15 cellular contexts compared by ENCODE assay signal in the genomic region with DNA sequence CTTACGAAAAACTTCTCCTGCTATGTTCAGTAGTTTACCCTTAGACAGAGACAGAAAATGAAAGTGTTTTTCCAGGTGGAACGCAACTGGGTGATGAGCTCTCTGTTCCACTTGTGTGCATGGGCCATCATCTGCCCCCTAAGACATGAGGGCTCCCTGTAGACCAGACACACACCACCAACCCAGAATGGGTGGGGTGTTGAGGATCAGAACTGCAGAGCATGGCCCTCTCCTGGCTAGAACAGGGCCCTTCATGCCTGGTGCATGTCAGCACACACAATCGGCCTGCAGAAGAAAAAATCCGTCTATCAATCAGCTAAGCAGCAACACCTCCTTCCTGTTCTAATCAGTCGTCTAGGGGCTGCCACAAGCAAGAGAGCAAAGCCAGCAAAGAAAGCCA.
DNase-seq lines count a peak whose midpoint lies in the region; ATAC-seq and TF ChIP-seq lines count a peak whose summit lies in the region.
"Had no signal": no experiment of that assay in that cellular context is flagged by ENCODE, and none has a peak within 500 bp of the region (broad histone marks: within the 10 kb centered on the region; RNA-seq: fewer than 3 reads in every experiment).

No MANE protein-coding gene starts in this region.

- H2BK120ac ChIP-seq in neuronal stem cell (ENCODE audit: low read depth, low read length) = no peak overlapping the region

- H3K27ac ChIP-seq in neuronal stem cell (replicated peaks; ENCODE audit: low read length) = no peak overlapping the region

- WGBS in neuronal stem cell (ENCODE audit: extremely low coverage in 2 of 2, insufficient read length in 2 of 2, insufficient replicate concordance in 1 of 2), 2 donors = no CpG with 5 or more reads among the region's 5 CpGs

- H3K9me3 Mint-ChIP-seq in nephron = no peaks in the 10 kb centered on the region
- H3K9me3 Mint-ChIP-seq: activated T-cell treated with anti-CD3 and anti-CD28 coated beads, Interleukin-2, amount 50 U/mL, for 4 hours had no signal

- no peak overlapping the region for H2AFZ ChIP-seq in neuronal stem cell (ENCODE audit: low read length)

- no peak overlapping the region for H3K4ac ChIP-seq in neuronal stem cell (ENCODE audit: low read length)

- H3K27ac Mint-ChIP-seq in nephron = peak overlapping the region in 2 of 3 experiments; percentile 30 to 97
- H3K27ac Mint-ChIP-seq: CD8-positive, alpha-beta memory T cell; progenitor cell of endocrine pancreas had no signal

- TF ChIP-seq CTCF in nephron (IDR thresholded peaks at IDR 0.05; ENCODE audit: unreplicated experiment in 3 of 3) = no peak

- no peak overlapping the region for H2BK12ac ChIP-seq in neuronal stem cell (ENCODE audit: low read length)

- H3K27me3 Mint-ChIP-seq in nephron (ENCODE audit: low read depth) = no peaks in the 10 kb centered on the region
- H3K27me3 Mint-ChIP-seq: CD8-positive, alpha-beta memory T cell had no signal

- peaks cover 0 to 50% (median 0%) of the 10 kb centered on the region in 3 experiments for H3K27me3 ChIP-seq in neuronal stem cell (ENCODE audit: control insufficient read depth in 3 of 3, insufficient read depth in 3 of 3, low read depth in 1 of 3, low read length in 3 of 3)

- H3K36me3 Mint-ChIP-seq in nephron (ENCODE audit: low read depth) = no peaks in the 10 kb centered on the region
- H3K36me3 Mint-ChIP-seq: CD8-positive, alpha-beta memory T cell had no signal

- no peak overlapping the region for H3K18ac ChIP-seq in neuronal stem cell (ENCODE audit: low read length)

- H3K4me2 ChIP-seq in neuronal stem cell (ENCODE audit: insufficient read depth, low read length, poor library complexity, severe bottlenecking) = no peak overlapping the region

- H2BK15ac ChIP-seq in neuronal stem cell (ENCODE audit: low read length) = no peak overlapping the region

- H2BK5ac ChIP-seq in neuronal stem cell (ENCODE audit: low read length) = no peak overlapping the region

- H3K23ac ChIP-seq in neuronal stem cell (ENCODE audit: low read depth, low read length, poor library complexity) = no peak overlapping the region

- no peaks in the 10 kb centered on the region for H3K4me1 ChIP-seq in neuronal stem cell (ENCODE audit: control insufficient read depth in 2 of 2, insufficient read depth in 1 of 2, low read depth in 1 of 2, low read length in 2 of 2)

- no peak for DNase-seq in left lobe of liver (ENCODE audit: low spot score)
- no peak for DNase-seq in mucosa of gallbladder (ENCODE audit: low spot score)
- DNase-seq in neuronal stem cell (ENCODE audit: low spot score) = no peak
- DNase-seq: activated T-cell treated with anti-CD3 and anti-CD28 coated beads, Interleukin-2, amount 50 U/mL, for 4 hours; CD8-positive, alpha-beta memory T cell; MM.1S; NCI-H446 treated with DMSO at 0.1 percent for 48 hours; stimulated activated CD4-positive, alpha-beta T cell treated with anti-CD3 and anti-CD28 coated beads, Interleukin-1b, Interleukin-23, amount 100 ng/mL, for 48 hours; stimulated activated naive CD4-positive, alpha-beta T cell treated with Interleukin-2 at 50 U/mL for 16 hours had no signal

- H3K9me3 ChIP-seq in neuronal stem cell (replicated peaks in 1 of 2; ENCODE audit: control insufficient read depth in 2 of 2, insufficient read depth in 1 of 2, low read depth in 1 of 2, low read length in 2 of 2) = no peaks in the 10 kb centered on the region

- no peak overlapping the region for H3K14ac ChIP-seq in neuronal stem cell (ENCODE audit: low read length)

- no peak overlapping the region for H4K91ac ChIP-seq in neuronal stem cell (ENCODE audit: low read depth, low read length, poor library complexity)

- H3K4me3 ChIP-seq in neuronal stem cell (ENCODE audit: low read length in 2 of 2) = peak overlapping the region in 1 of 2 donors; percentile 30

- no peak overlapping the region for H2AK5ac ChIP-seq in neuronal stem cell (ENCODE audit: low read depth, low read length)

- no peak overlapping the region for H3K4me3 Mint-ChIP-seq in nephron
- H3K4me3 Mint-ChIP-seq: activated T-cell treated with anti-CD3 and anti-CD28 coated beads, Interleukin-2, amount 50 U/mL, for 4 hours; CD8-positive, alpha-beta memory T cell had no signal

- H3K9ac ChIP-seq in neuronal stem cell (ENCODE audit: low read depth, low read length, poor library complexity) = no peak overlapping the region

- no peak overlapping the region for H4K8ac ChIP-seq in neuronal stem cell (ENCODE audit: low read depth, low read length)

- no peaks in the 10 kb centered on the region for H3K36me3 ChIP-seq in neuronal stem cell (replicated peaks in 1 of 2; ENCODE audit: control insufficient read depth in 2 of 2, insufficient read depth in 2 of 2, low read length in 2 of 2)

- H3K4me1 Mint-ChIP-seq in nephron = peaks cover 61% of the 10 kb centered on the region

- ATAC-seq in GM18517 (IDR thresholded peaks at IDR 0.05; ENCODE audit: unreplicated experiment) = peak; percentile 34
- ATAC-seq in GM21447 (IDR thresholded peaks at IDR 0.05; ENCODE audit: unreplicated experiment) = peak; percentile 61
- ATAC-seq in HG03354 (IDR thresholded peaks at IDR 0.05; ENCODE audit: poor library complexity, severe bottlenecking, unreplicated experiment) = peak; percentile 78
- ATAC-seq in left lobe of liver = no peak
- ATAC-seq in esophagus mucosa = no peak

- no peaks in the 10 kb centered on the region for H3K79me1 ChIP-seq in neuronal stem cell (ENCODE audit: low read depth, low read length)

Comparison
In these comparisons a context has a peak if more than half of its experiments do, and no peak if none do; other contexts are left out.
1. ATAC-seq: peak in GM18517 (single experiment), GM21447 (single experiment) and HG03354 (single experiment); none in left lobe of liver (single experiment) and esophagus mucosa (single experiment).